29 cellular contexts compared by ENCODE assay signal in the genomic region with DNA sequence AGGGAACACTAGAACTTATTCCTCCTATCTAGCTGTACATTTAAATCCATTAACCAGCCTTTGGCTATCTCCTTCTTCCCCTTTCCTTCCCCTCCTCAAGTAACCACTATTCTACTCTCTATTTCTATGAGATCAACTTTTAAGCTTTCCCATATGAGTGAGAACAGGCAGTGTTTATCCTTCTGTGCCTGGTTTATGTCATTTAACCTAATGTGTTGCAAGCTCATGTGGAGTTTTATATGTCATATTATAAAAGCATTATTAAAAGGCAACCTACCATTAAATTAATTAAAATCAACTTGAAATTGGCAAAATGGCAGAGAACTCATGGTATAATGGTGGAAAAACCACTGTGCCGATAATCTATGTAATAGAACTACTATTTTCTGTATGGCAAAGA.
"Had no signal": no experiment of that assay in that cellular context is flagged by ENCODE, and none has a peak within 500 bp of the region (broad histone marks: within the 10 kb centered on the region; RNA-seq: fewer than 3 reads in every experiment).

No MANE protein-coding gene starts in this region.

- H3K27ac ChIP-seq: colonic mucosa, epithelial cell of prostate, heart right ventricle, left lung, ovary, psoas muscle, sigmoid colon, skin epidermis, spleen, thoracic aorta, tibial nerve, upper lobe of left lung had no signal

- H3K36me3 Mint-ChIP-seq: natural killer cell; stimulated activated memory B cell treated with anti-CD40 and anti-IgM and Interleukin-4, amounts not matched to agents 10 μg/mL and 1 μg/mL and 100 μg/mL, for 72 hours had no signal

- H3K4me1 Mint-ChIP-seq: endodermal cell; natural killer cell; stimulated activated memory B cell treated with anti-CD40 and anti-IgM and Interleukin-4, amounts not matched to agents 10 μg/mL and 1 μg/mL and 100 μg/mL, for 72 hours had no signal

- H3K4me1 ChIP-seq: colonic mucosa, left lung, psoas muscle, spleen, upper lobe of left lung had no signal

- H3K4me3 Mint-ChIP-seq: dendritic cell treated with granulocyte-macrophage colony-stimulating factor and Interleukin-4, amounts not matched to agents 40 ng/mL and 50 ng/mL, for 4 days; endodermal cell; natural killer cell; stimulated activated memory B cell treated with anti-CD40 and anti-IgM and Interleukin-4, amounts not matched to agents 10 μg/mL and 1 μg/mL and 100 μg/mL, for 72 hours had no signal

- H3K9me3 Mint-ChIP-seq: dendritic cell treated with granulocyte-macrophage colony-stimulating factor and Interleukin-4, amounts not matched to agents 40 ng/mL and 50 ng/mL, for 4 days; endodermal cell; stimulated activated memory B cell treated with anti-CD40 and anti-IgM and Interleukin-4, amounts not matched to agents 10 μg/mL and 1 μg/mL and 100 μg/mL, for 72 hours had no signal

- H3K27ac Mint-ChIP-seq: dendritic cell treated with granulocyte-macrophage colony-stimulating factor and Interleukin-4, amounts not matched to agents 40 ng/mL and 50 ng/mL, for 4 days; endodermal cell; natural killer cell; stimulated activated memory B cell treated with anti-CD40 and anti-IgM and Interleukin-4, amounts not matched to agents 10 μg/mL and 1 μg/mL and 100 μg/mL, for 72 hours had no signal

- ATAC-seq: esophagus mucosa; heart right ventricle; left cardiac atrium; left lung; natural killer cell; psoas muscle; right cardiac atrium; stimulated activated memory B cell treated with anti-CD40 and anti-IgM and Interleukin-4, amounts not matched to agents 10 μg/mL and 1 μg/mL and 100 μg/mL, for 72 hours; stimulated activated naive CD8-positive, alpha-beta T cell treated with anti-CD3 and anti-CD28 coated beads, Interleukin-15, Interleukin-2, amounts not matched to agents 100 U/mL and 50 U/mL, for 24 hours had no signal

- H3K4me3 ChIP-seq: colonic mucosa, heart right ventricle, left lung, ovary, psoas muscle, sigmoid colon, skin epidermis, spleen, thoracic aorta, tibial nerve, upper lobe of left lung had no signal

- H3K27me3 Mint-ChIP-seq: dendritic cell treated with granulocyte-macrophage colony-stimulating factor and Interleukin-4, amounts not matched to agents 40 ng/mL and 50 ng/mL, for 4 days; stimulated activated memory B cell treated with anti-CD40 and anti-IgM and Interleukin-4, amounts not matched to agents 10 μg/mL and 1 μg/mL and 100 μg/mL, for 72 hours had no signal

- H3K36me3 ChIP-seq: colonic mucosa, heart right ventricle, left lung, ovary, sigmoid colon, spleen, thoracic aorta, tibial nerve, upper lobe of left lung had no signal

- DNase-seq: colonic mucosa; effector CD8-positive, alpha-beta T cell; endodermal cell; foreskin melanocyte; glutamatergic neuron; heart right ventricle; hippocampal formation; left cardiac atrium; left lung; mesendoderm; natural killer cell; occipital lobe; ovary; posterior cingulate gyrus; psoas muscle; right cardiac atrium; sigmoid colon; spleen; stimulated activated CD4-positive, alpha-beta T cell treated with anti-CD3 and anti-CD28 coated beads, Interleukin-4, amount 100 ng/mL, for 4 hours; stimulated activated naive CD8-positive, alpha-beta T cell treated with anti-CD3 and anti-CD28 coated beads, Interleukin-15, Interleukin-2, amounts not matched to agents 100 U/mL and 50 U/mL, for 24 hours; substantia nigra; upper lobe of left lung had no signal

- H3K27me3 ChIP-seq: colonic mucosa, heart right ventricle, left lung, ovary, sigmoid colon, spleen, tibial nerve, upper lobe of left lung had no signal

- H3K9me3 ChIP-seq: colonic mucosa, heart right ventricle, left lung, ovary, psoas muscle, sigmoid colon, spleen, thoracic aorta, tibial nerve, upper lobe of left lung had no signal
